ENCODE assay signal across 10 cellular contexts in genomic region chrX:112678831-112679230, GRCh38.
DNase-seq lines count a peak whose midpoint lies in the region; ATAC-seq and TF ChIP-seq lines count a peak whose summit lies in the region.
"Had no signal": no experiment of that assay in that cellular context is flagged by ENCODE, and none has a peak within 500 bp of the region (broad histone marks: within the 10 kb centered on the region; RNA-seq: fewer than 3 reads in every experiment).

No MANE protein-coding gene starts in this region.

- H3K27ac ChIP-seq in coronary artery: peak overlapping the region in 1 of 2 donors; percentile 60
- H3K27ac ChIP-seq: SJSA1 had no signal

- no peak for TF ChIP-seq CTCF in coronary artery (IDR thresholded peaks at IDR 0.05)

- peak overlapping the region; percentile 53 for H3K4me3 ChIP-seq in coronary artery
- H3K4me3 ChIP-seq: SJSA1 had no signal

- in situ Hi-C loops in ACHN (cut with HindIII; ENCODE audit: low pct_ligation_motif_present, low pct_unique_long_range_greater_than_20kb, low sequenced_read_pairs): no loop called here

- DNase-seq in coronary artery (ENCODE audit: low spot score) (no peak), NOMO-1 treated with dmso at 0.1 percent for 144 hours (lab: John Stamatoyannopoulos, UW; ENCODE audit: unreplicated experiment) (no peak), SKM-1 (lab: John Stamatoyannopoulos, UW; ENCODE audit: unreplicated experiment) (no peak), ACHN (no peak), HuH-7 (ENCODE audit: low spot score) (no peak)

- ATAC-seq in GM18502 (IDR thresholded peaks at IDR 0.05; ENCODE audit: poor library complexity, unreplicated experiment): peak; percentile 64
- ATAC-seq in GM21390 (IDR thresholded peaks at IDR 0.05; ENCODE audit: unreplicated experiment): peak; percentile 73
- ATAC-seq in HG03354 (IDR thresholded peaks at IDR 0.05; ENCODE audit: poor library complexity, severe bottlenecking, unreplicated experiment): peak; percentile 73
- ATAC-seq: HepG2 had no signal
